ENCODE assay signal across 9 cellular contexts in genomic region chr14:77125275-77126073, GRCh38. TPM values are rescaled to one million over a fixed set of nuclear protein-coding genes. Genes with fewer than 3 reads are reported as not detected.
DNase-seq lines count a peak whose midpoint lies in the region; ATAC-seq, FAIRE-seq and TF ChIP-seq lines count a peak whose summit lies in the region.
"Had no signal": no experiment of that assay in that cellular context is flagged by ENCODE, and none has a peak within 500 bp of the region (broad histone marks: within the 10 kb centered on the region; RNA-seq: fewer than 3 reads in every experiment).

No MANE protein-coding gene starts in this region.

- FAIRE-seq in GM19239 (lab: Jason Lieb, UNC), result no peak

- TF ChIP-seq EP300 in esophagus muscularis mucosa (IDR thresholded peaks at IDR 0.05), result no peak

- no peak for ATAC-seq in left lung

- TF ChIP-seq POLR2A in esophagus muscularis mucosa (IDR thresholded peaks at IDR 0.05; ENCODE audit: low read depth), result no peak

- H2AFZ ChIP-seq in OCI-LY3 (ENCODE audit: low read depth, low read length), result peak overlapping the region; percentile 24; the same call in 1 of the 2 replicates

- H3K27ac ChIP-seq in OCI-LY3 (ENCODE audit: low read length) (no peak overlapping the region), esophagus muscularis mucosa (replicated peaks in 1 of 4) (no peak overlapping the region), rectal smooth muscle tissue (ENCODE audit: low read depth, low read length) (no peak overlapping the region), left lung (no peak overlapping the region)
- H3K27ac ChIP-seq: VCaP had no signal

- H3K4me3 ChIP-seq in OCI-LY3 (ENCODE audit: low read length) (peak overlapping the region; percentile 84), esophagus muscularis mucosa (peak overlapping the region; percentile 58 to 64 (median 59)), rectal smooth muscle tissue (ENCODE audit: low read length) (peak overlapping the region; percentile 58), left lung (no peak overlapping the region)

- H3K4me1 Mint-ChIP-seq in Calu3 (ENCODE audit: low read depth, unreplicated experiment), result peaks cover 18% of the 10 kb centered on the region

- H3K27ac Mint-ChIP-seq in Calu3 (ENCODE audit: unreplicated experiment), result no peak overlapping the region

- peak overlapping the region; percentile 88 for H3K4me2 ChIP-seq in OCI-LY3 (ENCODE audit: low read length)

- H3K4me3 Mint-ChIP-seq in Calu3 (ENCODE audit: low read depth, unreplicated experiment), result peak overlapping the region; percentile 52

- no peak for DNase-seq in Calu3
- no peak for DNase-seq in esophagus muscularis mucosa (ENCODE audit: extremely low spot score)
- DNase-seq in GM19239 (ENCODE audit: insufficient read length, low spot score), result no peak
- DNase-seq in left lung, result no peak
- no peak for DNase-seq in NCI-H1436 (lab: John Stamatoyannopoulos, UW)
- DNase-seq in NCI-H1694 treated with DMSO at 0.1 percent for 48 hours (lab: John Stamatoyannopoulos, UW), result no peak

- peaks cover 11% of the 10 kb centered on the region for H3K36me3 ChIP-seq in OCI-LY3 (replicated peaks; ENCODE audit: low read depth, low read length)
- H3K36me3 ChIP-seq in esophagus muscularis mucosa, result peaks cover 0 to 8% (median 0%) of the 10 kb centered on the region in 4 donors
- H3K36me3 ChIP-seq in rectal smooth muscle tissue (ENCODE audit: control insufficient read depth, insufficient read depth, low read length), result no peaks in the 10 kb centered on the region
- no peaks in the 10 kb centered on the region for H3K36me3 ChIP-seq in left lung

- H3K27me3 ChIP-seq in OCI-LY3 (ENCODE audit: low read depth, low read length) (no peaks in the 10 kb centered on the region), esophagus muscularis mucosa (peaks cover 0 to 37% (median 3%) of the 10 kb centered on the region in 4 donors), rectal smooth muscle tissue (ENCODE audit: control insufficient read depth, insufficient read depth, low read length) (peaks cover 3% of the 10 kb centered on the region), left lung (peaks cover 10 to 66% of the 10 kb centered on the region in 2 donors)

- TF ChIP-seq CTCF in Calu3 (IDR thresholded peaks at IDR 0.05; ENCODE audit: unreplicated experiment), result peak; percentile 19
- no peak for TF ChIP-seq CTCF in OCI-LY3 (IDR thresholded peaks at IDR 0.05; ENCODE audit: low read depth, low read length)
- no peak for TF ChIP-seq CTCF in esophagus muscularis mucosa (IDR thresholded peaks at IDR 0.05)
- TF ChIP-seq CTCF in left lung (IDR thresholded peaks at IDR 0.05), result no peak

- no peaks in the 10 kb centered on the region for H4K20me1 ChIP-seq in OCI-LY3 (ENCODE audit: insufficient read depth, low read length)

- WGBS in esophagus muscularis mucosa, result 58% methylated on average over 16 of the region's 36 CpGs

- peaks cover 8% of the 10 kb centered on the region for H3K36me3 Mint-ChIP-seq in Calu3 (ENCODE audit: insufficient read depth, unreplicated experiment)

- peaks cover 22% of the 10 kb centered on the region for H3K79me2 ChIP-seq in OCI-LY3 (ENCODE audit: low read length)

- H3K9ac ChIP-seq in OCI-LY3 (ENCODE audit: low read length), result peak overlapping the region; percentile 96
- H3K9ac ChIP-seq in rectal smooth muscle tissue (ENCODE audit: low read length), result no peak overlapping the region

- peaks cover 57% of the 10 kb centered on the region for H3K27me3 Mint-ChIP-seq in Calu3 (ENCODE audit: unreplicated experiment)

- no TSS peak for BruUV-seq in Calu3 (replicated peaks; lab: Mats Ljungman, UMichigan)

- CTCF ChIA-PET in Calu3 (lab: Charles Lee), result interaction anchor here (0.6 kb wide), 1 partner anchor 304 kb away, joined by 11 read pairs; no protein-coding TSS in a partner anchor

- peaks cover 45% of the 10 kb centered on the region for H3K4me1 ChIP-seq in OCI-LY3 (ENCODE audit: low read length)
- H3K4me1 ChIP-seq in esophagus muscularis mucosa, result peaks cover 33 to 55% (median 36%) of the 10 kb centered on the region in 4 donors
- peaks cover 12% of the 10 kb centered on the region for H3K4me1 ChIP-seq in rectal smooth muscle tissue (ENCODE audit: control insufficient read depth, insufficient read depth, low read length)
- peaks cover 4 to 39% of the 10 kb centered on the region in 2 donors for H3K4me1 ChIP-seq in left lung

- H3K9me3 Mint-ChIP-seq in Calu3 (ENCODE audit: low read depth, unreplicated experiment), result no peaks in the 10 kb centered on the region

- intact Hi-C loops in Calu3 (cut with micrococcal nuclease; ENCODE audit: unreplicated experiment) (no loop called here), esophagus muscularis mucosa (cut with DNase I) (loop anchor here (5.0 kb wide), 1 partner anchor 33 kb away; no protein-coding TSS in a partner anchor), left lung (cut with DNase I) (no loop called here)

- H3K9me3 ChIP-seq in OCI-LY3 (ENCODE audit: insufficient read depth, low read length), result no peaks in the 10 kb centered on the region; the same call in 1 of the 2 replicates
- H3K9me3 ChIP-seq in esophagus muscularis mucosa, result no peaks in the 10 kb centered on the region
- no peaks in the 10 kb centered on the region for H3K9me3 ChIP-seq in left lung

RNA-seq across cellular contexts. Expression of gene ZDHHC22, which starts 16.1 kb away (rescaled TPM):
- not detected in 2 replicates for total RNA-seq in Calu3 (2022)
- total RNA-seq in esophagus muscularis mucosa, result under 1 TPM in 1 of 4 donors, not detected in 3; 0.13 TPM
- not detected for total RNA-seq in left lung

RNA-seq across cellular contexts. Expression of gene CIPC, which starts 27.4 kb away (rescaled TPM):
- total RNA-seq in Calu3 (2022), result 16.5 and 18.9 TPM in 2 replicates
- total RNA-seq in esophagus muscularis mucosa, result 10 to 100 TPM; 37.1 to 63.0 (median 46.5) TPM
- 10 to 100 TPM; 18.6 to 19.8 TPM for total RNA-seq in left lung

RNA-seq across cellular contexts. Expression of gene TMEM63C, which starts 56.1 kb away (rescaled TPM):
- 1.1 and 2.1 TPM in 2 replicates for total RNA-seq in Calu3 (2022)
- 1 to 10 TPM in 2 of 4 donors, under 1 TPM in 2; 0.83 to 5.0 (median 1.1) TPM for total RNA-seq in esophagus muscularis mucosa
- under 1 TPM in 1 of 2 donors, not detected in 1; 0.47 TPM for total RNA-seq in left lung

Comparison
In these comparisons a context has a peak if more than half of its experiments do, and no peak if none do; other contexts are left out.
1. H3K4me3 ChIP-seq: peak in OCI-LY3 (single experiment), esophagus muscularis mucosa (4 of 4) and rectal smooth muscle tissue (single experiment); none in left lung (0 of 2).